8 cellular contexts compared by ENCODE assay signal in the genomic region with DNA sequence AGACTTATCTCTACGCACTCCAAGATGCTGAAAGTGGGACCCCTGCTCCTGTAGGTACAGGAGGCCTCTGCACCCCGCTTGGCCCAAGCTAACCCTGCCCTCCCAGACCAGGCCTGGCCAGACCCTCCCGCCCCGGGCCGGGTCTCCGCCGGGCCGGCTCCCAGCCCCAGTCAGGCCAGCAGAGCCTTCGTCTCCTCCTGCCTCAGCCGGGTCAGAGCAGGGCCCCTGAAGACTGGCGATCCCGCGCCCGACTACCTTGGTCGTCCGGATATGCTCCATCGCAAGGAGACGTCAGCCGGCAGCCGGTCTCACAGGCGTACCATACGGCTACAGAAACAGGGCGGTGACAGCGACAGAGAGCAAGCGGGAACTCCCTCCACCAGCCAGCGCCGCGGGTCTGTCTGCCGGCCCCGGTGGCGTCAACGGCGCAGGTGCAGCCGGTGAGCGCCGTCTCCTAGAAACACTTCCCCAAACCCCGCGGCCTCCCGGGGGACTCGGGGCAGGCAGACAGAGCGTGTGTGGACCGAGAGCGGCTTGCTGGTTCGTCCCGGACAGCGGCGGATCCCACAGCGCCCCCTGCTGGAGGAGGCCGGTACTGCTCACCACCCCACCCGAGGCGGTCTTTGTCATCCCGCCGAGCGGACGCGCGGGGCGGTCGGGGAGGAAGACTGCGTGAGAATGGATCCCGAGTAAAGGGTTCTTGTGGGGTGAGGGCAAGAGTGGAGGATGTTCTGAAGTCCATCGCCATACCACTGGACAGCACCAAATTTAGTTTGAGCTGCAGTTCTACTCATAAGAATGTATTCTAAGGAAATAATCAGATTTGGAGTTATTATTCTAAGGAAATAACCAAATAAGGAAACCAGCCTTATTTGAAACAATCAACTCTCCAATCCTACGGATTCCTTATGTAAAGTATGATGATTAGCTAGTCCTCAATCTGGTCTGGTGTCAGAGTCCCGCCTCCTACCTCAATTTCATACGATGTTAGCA. TPM values are rescaled to one million over a fixed set of nuclear protein-coding genes. Genes with fewer than 3 reads are reported as not detected.
DNase-seq lines count a peak whose midpoint lies in the region; ATAC-seq, FAIRE-seq and TF ChIP-seq lines count a peak whose summit lies in the region.

A gene (minus strand): TSS at position 520 of the 993 bp plus-strand sequence. CDS start 241 bp downstream, at position 279.

- no peaks in the 10 kb centered on the region for H3K27me3 ChIP-seq in AG04450 (ENCODE audit: control insufficient read depth, insufficient read depth, low read length)
- H3K27me3 ChIP-seq in bronchial epithelial cell (ENCODE audit: control insufficient read depth, insufficient read depth, low read length): no peaks in the 10 kb centered on the region
- H3K27me3 ChIP-seq in spleen (replicated peaks in 1 of 7): no peaks in the 10 kb centered on the region

- peaks cover 5% of the 10 kb centered on the region; the same call in 1 of the 2 replicates for H3K9me3 ChIP-seq in AG04450 (ENCODE audit: control insufficient read depth, insufficient read depth, low read length)
- H3K9me3 ChIP-seq in spleen: no peaks in the 10 kb centered on the region

- H3K4me3 ChIP-seq in AG04450 (ENCODE audit: low read depth, low read length) (peak within 1 kb of the TSS; percentile 89), WI38 (ENCODE audit: low read depth, low read length) (peak within 1 kb of the TSS; percentile 94), bronchial epithelial cell (ENCODE audit: low read depth, low read length) (peak within 1 kb of the TSS; percentile 88), spleen (peak within 1 kb of the TSS; percentile 67 to 94 (median 82))

- DNase-seq in AG04450 (ENCODE audit: low read depth, low spot score) (peak; percentile 71), NCI-H2227 (lab: John Stamatoyannopoulos, UW; ENCODE audit: unreplicated experiment) (peak; percentile 89), bronchial epithelial cell (ENCODE audit: low read depth) (peak; percentile 75), iPS-NIHi7 (ENCODE audit: extremely low spot score) (peak; percentile 93), spleen (peak; percentile 100)

- peak; percentile 96 for ATAC-seq in GM18868 (IDR thresholded peaks at IDR 0.05; ENCODE audit: unreplicated experiment)
- peak; percentile 98 for ATAC-seq in HG03108 (IDR thresholded peaks at IDR 0.05; ENCODE audit: unreplicated experiment)

- intact Hi-C loops in spleen (cut with DNase I; ENCODE audit: low total_unique reads): no loop called here

- WGBS in spleen, 5 donors: 2 to 3% (median 2%) methylated on average over 48 to 65 of the region's 65 CpGs

- H3K27ac ChIP-seq in AG04450 (ENCODE audit: low read depth, low read length) (peak within 1 kb of the TSS; percentile 80), spleen (peak within 1 kb of the TSS; percentile 89 to 99 (median 97))

- POLR2A ChIA-PET in AG04450 (lab: Yijun Ruan, JAX): interaction anchor here (0.6 kb wide), 1 partner anchor 23 kb away, joined by 4 read pairs; no protein-coding TSS in a partner anchor

- FAIRE-seq in bronchial epithelial cell (lab: Jason Lieb, UNC): no peak

- TF ChIP-seq POLR2A in spleen (IDR thresholded peaks at IDR 0.05): peak; percentile 24 to 81 (median 77)

- TF ChIP-seq CTCF in AG04450 (IDR thresholded peaks at IDR 0.05; ENCODE audit: low read depth, low read length) (peak; percentile 94), WI38 (IDR thresholded peaks at IDR 0.05; ENCODE audit: low read depth, low read length) (peak; percentile 96), bronchial epithelial cell (IDR thresholded peaks at IDR 0.05; ENCODE audit: insufficient read depth, low read length, severe bottlenecking) (peak; percentile 99), spleen (IDR thresholded peaks at IDR 0.05 in 8 of 11, conservative IDR thresholded peaks at IDR 0.05 in 3 of 11) (peak; percentile 99 to 100 (median 100))

- peaks cover 4 to 48% (median 39%) of the 10 kb centered on the region in 6 donors for H3K4me1 ChIP-seq in spleen

- H3K36me3 ChIP-seq in bronchial epithelial cell (ENCODE audit: control insufficient read depth, insufficient read depth, low read length) (no peaks in the 10 kb centered on the region), spleen (peaks cover 0 to 5% (median 0%) of the 10 kb centered on the region in 6 donors)

- CTCF ChIA-PET in AG04450 (lab: Charles Lee): interaction anchor here (0.6 to 4.1 kb wide), 36 partner anchors 9 to 1675 kb away, joined by 3 to 61 read pairs (median 6); a partner anchor contains a TSS

RNA-seq across cellular contexts. Expression of the gene that starts here (rescaled TPM):
- polyA plus RNA-seq in AG04450 (2011; rRNA removed) (16.8 and 25.7 TPM in 2 replicates), spleen (1 to 10 TPM; 5.4 to 8.7 (median 6.3) TPM)
- 9.1 and 16.5 TPM in 2 replicates for polyA minus RNA-seq in AG04450 (2011; rRNA and poly(A)+ RNA removed)
- total RNA-seq in bronchial epithelial cell (22.0 and 22.1 TPM in 2 replicates), spleen (10 to 100 TPM; 17.8 to 28.3 (median 23.7) TPM)

Comparison
In these comparisons a context has a peak if more than half of its experiments do, and no peak if none do; other contexts are left out.
1. Peak in every context shown above with its lines: DNase-seq, ATAC-seq, H3K4me3 ChIP-seq and H3K27ac ChIP-seq.